Comparison of ENCODE assay signal across 8 cellular contexts in genomic region chr19:58346961-58347929, GRCh38. TPM values are rescaled to one million over a fixed set of nuclear protein-coding genes. Genes with fewer than 3 reads are reported as not detected.
A peak's percentile ranks its signal among the peaks of the same experiment; 100 is the strongest.
DNase-seq lines count a peak whose midpoint lies in the region; ATAC-seq and TF ChIP-seq lines count a peak whose summit lies in the region.

No MANE protein-coding gene starts in this region.

- H3K9ac ChIP-seq in rectal smooth muscle tissue (ENCODE audit: low read length) = no peak overlapping the region

- H3K9me3 ChIP-seq in adrenal gland (replicated peaks in 1 of 3) = no peaks in the 10 kb centered on the region
- H3K9me3 ChIP-seq in right cardiac atrium (ENCODE audit: control insufficient read depth, low read length) = no peaks in the 10 kb centered on the region

- H3K4me1 ChIP-seq in adrenal gland (replicated peaks in 1 of 2) = peaks cover 9 to 14% of the 10 kb centered on the region in 2 donors
- no peaks in the 10 kb centered on the region for H3K4me1 ChIP-seq in right cardiac atrium (ENCODE audit: control insufficient read depth, insufficient read depth, low read length)
- no peaks in the 10 kb centered on the region for H3K4me1 ChIP-seq in rectal smooth muscle tissue (ENCODE audit: control insufficient read depth, insufficient read depth, low read length)

- H3K27me3 ChIP-seq in adrenal gland = peaks cover 17% of the 10 kb centered on the region
- H3K27me3 ChIP-seq in right cardiac atrium (ENCODE audit: control insufficient read depth, insufficient read depth) = no peaks in the 10 kb centered on the region
- peaks cover 5% of the 10 kb centered on the region for H3K27me3 ChIP-seq in rectal smooth muscle tissue (ENCODE audit: control insufficient read depth, insufficient read depth, low read length)

- H3K4me3 ChIP-seq in LNCaP clone FGC (ENCODE audit: low read depth, low read length) = peak overlapping the region; percentile 72
- peak overlapping the region in 2 of 4 donors; percentile 13 to 66 for H3K4me3 ChIP-seq in adrenal gland
- peak overlapping the region; percentile 33 for H3K4me3 ChIP-seq in right cardiac atrium (ENCODE audit: low read length)
- peak overlapping the region; percentile 53 for H3K4me3 ChIP-seq in rectal smooth muscle tissue (ENCODE audit: low read length)

- intact Hi-C loops in adrenal gland (cut with DNase I) = no loop called here
- intact Hi-C loops in right cardiac atrium (cut with DNase I) = no loop called here

- ATAC-seq in GM21737 (IDR thresholded peaks at IDR 0.05; ENCODE audit: unreplicated experiment) (peak; percentile 82), right cardiac atrium (peak; percentile 94 to 95)

- no peaks in the 10 kb centered on the region for H3K36me3 ChIP-seq in adrenal gland (replicated peaks in 1 of 2)
- H3K36me3 ChIP-seq in rectal smooth muscle tissue (ENCODE audit: control insufficient read depth, insufficient read depth, low read length) = no peaks in the 10 kb centered on the region

- DNase-seq in ELF-1 (ENCODE audit: low read depth, low spot score) (peak; percentile 78), LNCaP clone FGC (ENCODE audit: low read depth) (peak; percentile 6), SKM-1 treated with dmso at 0.1 percent for 144 hours (lab: John Stamatoyannopoulos, UW; ENCODE audit: unreplicated experiment) (peak; percentile 27), adrenal gland (peak in 5 of 7 donors; percentile 33 to 70 (median 44)), right cardiac atrium (peak; percentile 59 to 86 (median 85)), GOT3 (lab: John Stamatoyannopoulos, UW) (no peak)

- H3K27ac ChIP-seq in adrenal gland (peak overlapping the region in 3 of 5 donors; percentile 55 to 82 (median 75)), right cardiac atrium (ENCODE audit: low read length) (peak overlapping the region; percentile 1), rectal smooth muscle tissue (ENCODE audit: low read depth, low read length) (no peak overlapping the region)

- peak in 1 of 2 donors; percentile 16 for TF ChIP-seq POLR2A in adrenal gland (IDR thresholded peaks at IDR 0.05)

- WGBS in adrenal gland, 4 donors = 1 to 4% (median 2%) methylated on average over 19 to 82 of the region's 82 CpGs
- WGBS in right cardiac atrium = 2% methylated on average over 82 of the region's 82 CpGs

- TF ChIP-seq CTCF in LNCaP clone FGC (IDR thresholded peaks at IDR 0.05; ENCODE audit: control insufficient read depth, extremely low read depth, insufficient read depth) = no peak
- no peak for TF ChIP-seq CTCF in adrenal gland (IDR thresholded peaks at IDR 0.05)

RNA-seq across cellular contexts. Expression of gene A1BG, which starts 6.0 kb away (rescaled TPM):
- total RNA-seq in adrenal gland (10 to 100 TPM in 3 of 8 donors, 1 to 10 TPM in 5; 1.6 to 20.9 (median 6.5) TPM), right cardiac atrium (10 to 100 TPM; 21.0 to 36.0 (median 28.6) TPM)
- polyA plus RNA-seq in adrenal gland (10 to 100 TPM in 2 of 3 donors, not detected in 1; 31.3 to 41.3 TPM), right cardiac atrium (32.6 TPM)

RNA-seq across cellular contexts. Expression of gene ZNF497, which starts 15.3 kb away (rescaled TPM):
- total RNA-seq in adrenal gland (1 to 10 TPM in 7 of 8 donors, under 1 TPM in 1; 0.35 to 8.1 (median 1.6) TPM), right cardiac atrium (1 to 10 TPM in 1 of 4 donors, under 1 TPM in 3; 0.33 to 1.1 (median 0.47) TPM)
- polyA plus RNA-seq in adrenal gland (1 to 10 TPM in 2 of 3 donors, under 1 TPM in 1; 0.20 to 2.2 (median 2.0) TPM), right cardiac atrium (0.27 TPM)

RNA-seq across cellular contexts. Expression of gene ZSCAN22, which starts 20.5 kb away (rescaled TPM):
- 1 to 10 TPM; 1.8 to 4.8 (median 3.4) TPM for total RNA-seq in adrenal gland
- 1 to 10 TPM in 2 of 3 donors, under 1 TPM in 1; 0.98 to 3.1 (median 1.2) TPM for polyA plus RNA-seq in adrenal gland
- 1 to 10 TPM; 1.4 to 2.1 (median 1.9) TPM for total RNA-seq in right cardiac atrium
- polyA plus RNA-seq in right cardiac atrium = 0.79 TPM

RNA-seq across cellular contexts. Expression of gene ZNF837, which starts 33.6 kb away (rescaled TPM):
- 10 to 100 TPM in 1 of 8 donors, 1 to 10 TPM in 7; 2.4 to 10.5 (median 4.6) TPM for total RNA-seq in adrenal gland
- polyA plus RNA-seq in adrenal gland = 1 to 10 TPM in 2 of 3 donors, under 1 TPM in 1; 0.09 to 8.1 (median 6.1) TPM
- under 1 TPM; 0.33 to 0.82 (median 0.55) TPM for total RNA-seq in right cardiac atrium
- 0.52 TPM for polyA plus RNA-seq in right cardiac atrium

RNA-seq across cellular contexts. Expression of gene RPS5, which starts 39.8 kb away (rescaled TPM):
- total RNA-seq in adrenal gland (1,000 to 10,000 TPM in 6 of 8 donors, 100 to 1,000 TPM in 2; 839 to 1,999 (median 1,158) TPM), right cardiac atrium (100 to 1,000 TPM; 513 to 681 (median 600) TPM)
- polyA plus RNA-seq in adrenal gland (1,000 to 10,000 TPM in 1 of 3 donors, 100 to 1,000 TPM in 2; 555 to 1,093 (median 722) TPM), right cardiac atrium (566 TPM)
